ENCODE assay signal across 20 cellular contexts in the genomic region with DNA sequence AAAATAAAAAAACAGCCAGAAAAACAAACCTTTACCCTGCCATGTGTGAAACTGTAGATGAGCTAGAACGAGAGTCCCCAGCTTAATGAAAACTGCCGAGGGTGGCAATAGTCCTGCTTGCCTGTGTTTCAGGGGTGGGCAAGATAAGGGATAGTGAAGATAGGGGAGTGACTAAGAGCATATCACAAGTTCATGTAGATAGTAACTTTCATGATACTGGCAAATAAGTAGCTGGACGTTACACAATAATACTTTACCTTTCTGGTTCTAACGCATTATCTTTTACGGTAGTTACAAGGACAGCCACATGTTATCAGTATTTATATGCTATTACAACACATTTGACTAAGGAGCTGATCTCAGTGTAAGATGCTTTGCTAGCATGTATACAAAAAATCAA.
"Had no signal": no experiment of that assay in that cellular context is flagged by ENCODE, and none has a peak within 500 bp of the region (broad histone marks: within the 10 kb centered on the region; RNA-seq: fewer than 3 reads in every experiment).

No MANE protein-coding gene starts in this region.

- H3K4me3 ChIP-seq: gastrocnemius medialis, heart right ventricle, mucosa of descending colon, right atrium auricular region, skin epidermis had no signal

- H3K36me3 ChIP-seq: gastrocnemius medialis, right atrium auricular region had no signal

- H3K9me3 Mint-ChIP-seq: activated CD4-positive, alpha-beta T cell treated with anti-CD3 and anti-CD28 coated beads, Interleukin-2, amount 10 ng/mL, durations not matched to agents 7 days and 5 days had no signal

- H3K27me3 ChIP-seq: gastrocnemius medialis, heart right ventricle, right atrium auricular region had no signal

- H3K27ac Mint-ChIP-seq: activated CD4-positive, alpha-beta T cell treated with anti-CD3 and anti-CD28 coated beads, Interleukin-2, amount 10 ng/mL, durations not matched to agents 7 days and 5 days; natural killer cell; T-helper 17 cell had no signal

- H3K27me3 Mint-ChIP-seq: activated CD4-positive, alpha-beta T cell treated with anti-CD3 and anti-CD28 coated beads, Interleukin-2, amount 10 ng/mL, durations not matched to agents 7 days and 5 days; activated naive CD8-positive, alpha-beta T cell; T-helper 17 cell had no signal

- H3K4me3 Mint-ChIP-seq: activated CD4-positive, alpha-beta T cell treated with anti-CD3 and anti-CD28 coated beads, Interleukin-2, amount 10 ng/mL, durations not matched to agents 7 days and 5 days; activated naive CD8-positive, alpha-beta T cell; natural killer cell; T-helper 17 cell had no signal

- H3K27ac ChIP-seq: epithelial cell of prostate, gastrocnemius medialis, right atrium auricular region, skin epidermis had no signal

- H3K36me3 Mint-ChIP-seq: natural killer cell had no signal

- DNase-seq: activated CD4-positive, alpha-beta T cell treated with anti-CD3 and anti-CD28 coated beads, Interleukin-2, amount 10 ng/mL, durations not matched to agents 7 days and 5 days; activated CD8-positive, alpha-beta memory T cell treated with anti-CD3 and anti-CD28 coated beads for 24 hours; activated gamma-delta T cell treated with Interleukin-2 at 50 U/mL for 16 hours; cerebellar nuclear complex; effector CD8-positive, alpha-beta T cell; gastrocnemius medialis; heart right ventricle; left colon; mammary epithelial cell; mucosa of descending colon; natural killer cell; nucleus accumbens; stimulated activated CD4-positive, alpha-beta T cell treated with anti-CD3 and anti-CD28 coated beads, Interleukin-4, amount 100 ng/mL, for 24 hours; stimulated activated naive CD4-positive, alpha-beta T cell; substantia nigra; T-helper 17 cell had no signal
